34 cellular contexts compared by ENCODE assay signal in the genomic region with DNA sequence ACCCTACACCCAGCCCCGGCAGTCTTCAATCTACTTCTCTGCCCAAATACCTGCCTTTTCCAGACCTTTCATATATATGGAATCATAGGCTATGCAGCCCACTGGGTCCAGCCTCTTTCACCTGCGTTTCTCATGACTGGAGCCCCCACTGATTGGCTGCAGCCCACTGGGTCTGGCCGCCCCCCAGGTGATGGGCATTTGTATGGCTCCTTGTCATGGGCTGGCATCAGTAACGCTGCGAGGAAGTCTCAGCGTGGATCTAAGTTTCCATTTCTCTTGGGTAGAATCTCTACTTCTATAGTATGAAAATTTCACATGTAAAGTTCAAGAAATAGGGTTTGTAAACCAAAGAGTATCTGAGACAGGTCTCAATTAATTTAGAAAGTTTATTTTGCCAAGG.
"Had no signal": no experiment of that assay in that cellular context is flagged by ENCODE, and none has a peak within 500 bp of the region (broad histone marks: within the 10 kb centered on the region; RNA-seq: fewer than 3 reads in every experiment).

No MANE protein-coding gene starts in this region.

- DNase-seq: activated effector memory CD4-positive, alpha-beta T cell treated with anti-CD3 and anti-CD28 coated beads, Interleukin-2, amount 50 U/mL, for 16 hours; activated effector memory CD4-positive, alpha-beta T cell treated with Interleukin-2 at 50 U/mL for 16 hours; activated gamma-delta T cell; activated gamma-delta T cell treated with Interleukin-2 at 50 U/mL for 16 hours; activated naive CD4-positive, alpha-beta T cell; activated naive CD4-positive, alpha-beta T cell treated with anti-CD3 and anti-CD28 coated beads for 36 hours; activated naive CD4-positive, alpha-beta T cell treated with anti-CD3 and anti-CD28 coated beads, Interleukin-2, amount 10 ng/mL, durations not matched to agents 7 days and 5 days; activated naive CD4-positive, alpha-beta T cell treated with anti-CD3 and anti-CD28 coated beads, Interleukin-2, amount 50 U/mL, for 16 hours; activated naive CD4-positive, alpha-beta T cell treated with Interleukin-2 at 50 U/mL for 16 hours; activated naive CD8-positive, alpha-beta T cell treated with anti-CD3 and anti-CD28 coated beads for 36 hours; activated naive CD8-positive, alpha-beta T cell treated with anti-CD3 and anti-CD28 coated beads, Interleukin-2, amount 10 ng/mL, durations not matched to agents 7 days and 5 days; activated naive CD8-positive, alpha-beta T cell treated with anti-CD3 and anti-CD28 coated beads, Interleukin-2, amount 50 U/mL, for 24 hours; activated T-cell treated with anti-CD3 and anti-CD28 coated beads for 4 hours; activated T-cell treated with anti-CD3 and anti-CD28 coated beads, Interleukin-2, amount 50 U/mL, for 1 hour; activated T-cell treated with anti-CD3 and anti-CD28 coated beads, Interleukin-2, amount 50 U/mL, for 24 hours; activated T-cell treated with anti-CD3 and anti-CD28 coated beads, Interleukin-2, amount 50 U/mL, for 4 hours; activated T-cell treated with anti-CD3 and anti-CD28 coated beads, Interleukin-2, amount 50 U/mL, for 48 hours; activated T-cell treated with anti-CD3 and anti-CD28 coated beads, Interleukin-2, amount 50 U/mL, for 72 hours; adrenal gland; amniotic stem cell; amygdala; anterior cingulate cortex; aorta; body of pancreas; brain microvascular endothelial cell; caudate nucleus; central memory CD4-positive, alpha-beta T cell had no signal

- H3K4me1 ChIP-seq: adrenal gland, ascending aorta, body of pancreas, breast epithelium had no signal

- H3K27ac ChIP-seq: adrenal gland, ascending aorta, body of pancreas, brain microvascular endothelial cell, breast epithelium, cardiac muscle cell had no signal

- H3K4me3 ChIP-seq: adrenal gland, ascending aorta, body of pancreas, breast epithelium, cardiac muscle cell had no signal

- H3K36me3 ChIP-seq: adrenal gland, ascending aorta, brain microvascular endothelial cell, breast epithelium, cardiac muscle cell had no signal

- H3K9me3 ChIP-seq: adrenal gland, ascending aorta, body of pancreas, breast epithelium had no signal

- ATAC-seq: activated naive CD4-positive, alpha-beta T cell treated with anti-CD3 and anti-CD28 coated beads, Interleukin-2, amount 50 U/mL, for 72 hours; activated naive CD8-positive, alpha-beta T cell treated with anti-CD3 and anti-CD28 coated beads, Interleukin-2, amount 50 U/mL, for 24 hours; activated T-cell treated with anti-CD3 and anti-CD28 coated beads, Interleukin-2, amount 50 U/mL, for 4 hours; activated T-cell treated with anti-CD3 and anti-CD28 coated beads, Interleukin-2, amount 50 U/mL, for 72 hours; activated T-helper 17 cell treated with anti-CD3 and anti-CD28 coated beads, Interleukin-2, amount 50 U/mL, for 72 hours; body of pancreas had no signal

- H3K27me3 ChIP-seq: adrenal gland, ascending aorta, body of pancreas, brain microvascular endothelial cell, breast epithelium, cardiac muscle cell had no signal

- FAIRE-seq: astrocyte, bronchial epithelial cell had no signal
